Comparison of ENCODE assay signal across 8 cellular contexts in the genomic region with DNA sequence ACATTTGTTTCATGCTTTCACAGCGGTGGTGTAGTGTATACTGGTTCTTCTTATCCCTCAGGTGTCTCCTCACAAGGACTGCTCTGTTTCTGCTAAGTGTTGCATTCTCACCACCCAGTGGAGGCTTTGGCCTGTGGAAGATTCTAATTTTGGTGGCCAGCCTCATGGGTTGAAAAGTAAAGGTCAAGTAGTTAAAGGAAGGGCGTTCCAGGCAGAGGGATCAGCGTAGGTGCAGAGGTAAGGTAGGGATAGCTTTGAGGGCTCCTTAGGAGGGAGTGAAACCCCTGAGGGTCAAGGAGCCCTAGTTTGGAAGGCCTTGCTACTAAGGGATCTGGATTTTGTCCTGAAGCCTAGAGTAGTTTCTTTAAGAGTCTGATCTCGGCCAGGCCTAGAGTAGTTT. TPM values are rescaled to one million over a fixed set of nuclear protein-coding genes. Genes with fewer than 3 reads are reported as not detected.
DNase-seq lines count a peak whose midpoint lies in the region; ATAC-seq and TF ChIP-seq lines count a peak whose summit lies in the region.

No MANE protein-coding gene starts in this region.

- H3K27me3 Mint-ChIP-seq in Calu3 (ENCODE audit: unreplicated experiment): no peaks in the 10 kb centered on the region
- no peaks in the 10 kb centered on the region for H3K27me3 Mint-ChIP-seq in progenitor cell of endocrine pancreas

- H3K27ac ChIP-seq in SJCRH30 (no peak overlapping the region), esophagus squamous epithelium (peak overlapping the region; percentile 76 to 97 (median 93))

- H3K9me3 ChIP-seq in SJCRH30 (replicated peaks): no peaks in the 10 kb centered on the region
- H3K9me3 ChIP-seq in esophagus squamous epithelium: no peaks in the 10 kb centered on the region

- TF ChIP-seq POLR2A in esophagus squamous epithelium (IDR thresholded peaks at IDR 0.05): no peak

- TF ChIP-seq CTCF in Calu3 (IDR thresholded peaks at IDR 0.05; ENCODE audit: unreplicated experiment) (no peak), esophagus squamous epithelium (IDR thresholded peaks at IDR 0.05) (no peak), progenitor cell of endocrine pancreas (IDR thresholded peaks at IDR 0.05; ENCODE audit: unreplicated experiment) (no peak)

- peak overlapping the region; percentile 91 for H3K4me3 ChIP-seq in SJCRH30
- peak overlapping the region; percentile 57 to 97 (median 86) for H3K4me3 ChIP-seq in esophagus squamous epithelium

- H3K36me3 ChIP-seq in SJCRH30 (peaks cover 21% of the 10 kb centered on the region), esophagus squamous epithelium (peaks cover 0 to 21% (median 0%) of the 10 kb centered on the region in 3 donors)

- H3K27me3 ChIP-seq in SJCRH30 (no peaks in the 10 kb centered on the region), esophagus squamous epithelium (no peaks in the 10 kb centered on the region)

- 58 to 74% methylated on average over 4 of the region's 4 CpGs for WGBS in esophagus squamous epithelium, 2 donors

- no peak for DNase-seq in Calu3
- DNase-seq in SJCRH30: no peak
- no peak for DNase-seq in esophagus squamous epithelium (lab: John Stamatoyannopoulos, UW)
- no peak for DNase-seq in progenitor cell of endocrine pancreas (ENCODE audit: low spot score, unreplicated experiment)
- no peak for DNase-seq in activated effector memory CD4-positive, alpha-beta T cell treated with Interleukin-2 at 50 U/mL for 16 hours
- DNase-seq in NCI-H510A (lab: John Stamatoyannopoulos, UW): no peak
- DNase-seq in stimulated activated CD8-positive, alpha-beta memory T cell treated with anti-CD3 and anti-CD28 coated beads, Interleukin-4, amount 100 ng/mL, for 48 hours: no peak

- H3K9me3 Mint-ChIP-seq in Calu3 (ENCODE audit: low read depth, unreplicated experiment): no peaks in the 10 kb centered on the region
- H3K9me3 Mint-ChIP-seq in progenitor cell of endocrine pancreas (ENCODE audit: low read depth): no peaks in the 10 kb centered on the region

- intact Hi-C loops in Calu3 (cut with micrococcal nuclease; ENCODE audit: unreplicated experiment) (no loop called here), esophagus squamous epithelium (cut with DNase I) (no loop called here)

- H3K4me1 Mint-ChIP-seq in Calu3 (ENCODE audit: low read depth, unreplicated experiment): peaks cover 46% of the 10 kb centered on the region
- peaks cover 29% of the 10 kb centered on the region for H3K4me1 Mint-ChIP-seq in progenitor cell of endocrine pancreas (ENCODE audit: low read depth)

- CTCF ChIA-PET in Calu3 (lab: Charles Lee): interaction anchor here (1.3 kb wide), 1 partner anchor 12 kb away, joined by 4 read pairs; a partner anchor contains a TSS

- H3K36me3 Mint-ChIP-seq in Calu3 (ENCODE audit: insufficient read depth, unreplicated experiment) (peaks cover 85% of the 10 kb centered on the region), progenitor cell of endocrine pancreas (ENCODE audit: insufficient read depth) (peaks cover 6% of the 10 kb centered on the region)

- ATAC-seq in GM21423 (IDR thresholded peaks at IDR 0.05; ENCODE audit: unreplicated experiment): no peak

- H3K4me1 ChIP-seq in SJCRH30 (no peaks in the 10 kb centered on the region), esophagus squamous epithelium (peaks cover 39 to 88% (median 51%) of the 10 kb centered on the region in 3 donors)

- no TSS peak for BruUV-seq in Calu3 (replicated peaks; lab: Mats Ljungman, UMichigan)

- H3K27ac Mint-ChIP-seq in Calu3 (ENCODE audit: unreplicated experiment): peak overlapping the region; percentile 99
- peak overlapping the region; percentile 97 for H3K27ac Mint-ChIP-seq in progenitor cell of endocrine pancreas

- H3K4me3 Mint-ChIP-seq in Calu3 (ENCODE audit: low read depth, unreplicated experiment) (peak overlapping the region; percentile 76), progenitor cell of endocrine pancreas (ENCODE audit: low read depth) (peak overlapping the region; percentile 92)

RNA-seq across cellular contexts. Expression of a gene that starts 4.6 kb away (rescaled TPM):
- total RNA-seq in Calu3 (2022): 1,679 and 1,946 TPM in 2 replicates
- 5,838 and 6,264 TPM in 2 replicates for total RNA-seq in SJCRH30 (2014; rRNA removed; shearing (Covaris generic))
- 1,000 to 10,000 TPM; 1,705 to 2,735 (median 2,064) TPM for total RNA-seq in esophagus squamous epithelium
- 1,813 and 1,855 TPM in 2 replicates for total RNA-seq in progenitor cell of endocrine pancreas

RNA-seq across cellular contexts. Expression of a gene that starts 12.7 kb away (rescaled TPM):
- 14.8 and 14.9 TPM in 2 replicates for total RNA-seq in Calu3 (2022)
- total RNA-seq in SJCRH30 (2014; rRNA removed; shearing (Covaris generic)): 5.3 and 7.9 TPM in 2 replicates
- total RNA-seq in esophagus squamous epithelium: 10 to 100 TPM in 1 of 4 donors, 1 to 10 TPM in 3; 2.0 to 11.1 (median 3.3) TPM
- total RNA-seq in progenitor cell of endocrine pancreas: 10.7 and 12.3 TPM in 2 replicates

RNA-seq across cellular contexts. Expression of a gene that starts 25.2 kb away (rescaled TPM):
- 33.5 and 34.2 TPM in 2 replicates for total RNA-seq in Calu3 (2022)
- 15.2 and 17.8 TPM in 2 replicates for total RNA-seq in SJCRH30 (2014; rRNA removed; shearing (Covaris generic))
- total RNA-seq in esophagus squamous epithelium: 10 to 100 TPM; 12.0 to 22.1 (median 13.8) TPM
- total RNA-seq in progenitor cell of endocrine pancreas: 37.4 and 37.6 TPM in 2 replicates

RNA-seq across cellular contexts. Expression of a gene that starts 43.3 kb away (rescaled TPM):
- total RNA-seq in Calu3 (2022) (1.8 and 2.4 TPM in 2 replicates), esophagus squamous epithelium (10 to 100 TPM; 44.8 to 80.6 (median 54.5) TPM), progenitor cell of endocrine pancreas (not detected in 2 replicates)
- total RNA-seq in SJCRH30 (2014; rRNA removed; shearing (Covaris generic)): 6.9 and 9.0 TPM in 2 replicates
